22 cellular contexts compared by ENCODE assay signal in genomic region chr5:16431482-16431881, GRCh38.
"Had no signal": no experiment of that assay in that cellular context is flagged by ENCODE, and none has a peak within 500 bp of the region (broad histone marks: within the 10 kb centered on the region; RNA-seq: fewer than 3 reads in every experiment).

No MANE protein-coding gene starts in this region.

- H3K4me3 ChIP-seq: coronary artery, skin epidermis, tibial nerve, uterus had no signal

- H3K27ac Mint-ChIP-seq: activated naive CD8-positive, alpha-beta T cell treated with anti-CD3 and anti-CD28 coated beads, Interleukin-2, amount 10 ng/mL, durations not matched to agents 7 days and 5 days; activated T-helper 1 cell treated with anti-CD3 and anti-CD28 coated beads, Interleukin-12 subunit alpha, Interleukin-12 subunit beta, Interleukin-2, Interleukin-4 antibody, amounts not matched to agents 30 ng/mL and 10 ng/mL and 1 ng/mL, durations not matched to agents 14 hours and 24 hours and 36 hours; brain; immature natural killer cell; natural killer cell; progenitor cell of endocrine pancreas had no signal

- H3K36me3 ChIP-seq: tibial nerve, uterus had no signal

- H3K4me1 ChIP-seq: tibial nerve, uterus had no signal

- H3K36me3 Mint-ChIP-seq: activated naive CD8-positive, alpha-beta T cell treated with anti-CD3 and anti-CD28 coated beads, Interleukin-2, amount 10 ng/mL, durations not matched to agents 7 days and 5 days; brain; natural killer cell had no signal

- H3K27me3 ChIP-seq: tibial nerve, uterus had no signal

- DNase-seq: activated CD4-positive, alpha-beta T cell treated with anti-CD3 and anti-CD28 coated beads, Interleukin-2, amount 50 U/mL, for 1 hour; activated naive CD8-positive, alpha-beta T cell treated with anti-CD3 and anti-CD28 coated beads, Interleukin-2, amount 10 ng/mL, durations not matched to agents 7 days and 5 days; foreskin fibroblast; hypothalamus; immature natural killer cell; mesenchymal stem cell; natural killer cell; nucleus accumbens; right cardiac atrium; stimulated activated CD4-positive, alpha-beta T cell treated with anti-CD3 and anti-CD28 coated beads, Interleukin-15, amount 100 ng/mL, for 24 hours; stimulated activated CD4-positive, alpha-beta T cell treated with anti-CD3 and anti-CD28 coated beads, Interleukin-4, amount 100 ng/mL, for 24 hours; stimulated activated naive CD4-positive, alpha-beta T cell; substantia nigra; uterus had no signal

- H3K27ac ChIP-seq: coronary artery, skin epidermis, tibial nerve, uterus had no signal

- H3K4me3 Mint-ChIP-seq: activated naive CD8-positive, alpha-beta T cell treated with anti-CD3 and anti-CD28 coated beads, Interleukin-2, amount 10 ng/mL, durations not matched to agents 7 days and 5 days; activated T-helper 1 cell treated with anti-CD3 and anti-CD28 coated beads, Interleukin-12 subunit alpha, Interleukin-12 subunit beta, Interleukin-2, Interleukin-4 antibody, amounts not matched to agents 30 ng/mL and 10 ng/mL and 1 ng/mL, durations not matched to agents 14 hours and 24 hours and 36 hours; brain; central memory CD8-positive, alpha-beta T cell; immature natural killer cell; natural killer cell had no signal

- ATAC-seq: activated CD4-positive, CD25-positive, alpha-beta regulatory T cell treated with anti-CD3 and anti-CD28 coated beads, Interleukin-2, amount 50 U/mL, for 24 hours; natural killer cell; right cardiac atrium had no signal

- H3K9me3 Mint-ChIP-seq: activated naive CD8-positive, alpha-beta T cell treated with anti-CD3 and anti-CD28 coated beads, Interleukin-2, amount 10 ng/mL, durations not matched to agents 7 days and 5 days; activated T-helper 1 cell treated with anti-CD3 and anti-CD28 coated beads, Interleukin-12 subunit alpha, Interleukin-12 subunit beta, Interleukin-2, Interleukin-4 antibody, amounts not matched to agents 30 ng/mL and 10 ng/mL and 1 ng/mL, durations not matched to agents 14 hours and 24 hours and 36 hours; brain; central memory CD8-positive, alpha-beta T cell; immature natural killer cell; natural killer cell had no signal

- H3K4me1 Mint-ChIP-seq: activated naive CD8-positive, alpha-beta T cell treated with anti-CD3 and anti-CD28 coated beads, Interleukin-2, amount 10 ng/mL, durations not matched to agents 7 days and 5 days; central memory CD8-positive, alpha-beta T cell; immature natural killer cell; natural killer cell had no signal
